Comparison of ENCODE assay signal across 15 cellular contexts in the genomic region with DNA sequence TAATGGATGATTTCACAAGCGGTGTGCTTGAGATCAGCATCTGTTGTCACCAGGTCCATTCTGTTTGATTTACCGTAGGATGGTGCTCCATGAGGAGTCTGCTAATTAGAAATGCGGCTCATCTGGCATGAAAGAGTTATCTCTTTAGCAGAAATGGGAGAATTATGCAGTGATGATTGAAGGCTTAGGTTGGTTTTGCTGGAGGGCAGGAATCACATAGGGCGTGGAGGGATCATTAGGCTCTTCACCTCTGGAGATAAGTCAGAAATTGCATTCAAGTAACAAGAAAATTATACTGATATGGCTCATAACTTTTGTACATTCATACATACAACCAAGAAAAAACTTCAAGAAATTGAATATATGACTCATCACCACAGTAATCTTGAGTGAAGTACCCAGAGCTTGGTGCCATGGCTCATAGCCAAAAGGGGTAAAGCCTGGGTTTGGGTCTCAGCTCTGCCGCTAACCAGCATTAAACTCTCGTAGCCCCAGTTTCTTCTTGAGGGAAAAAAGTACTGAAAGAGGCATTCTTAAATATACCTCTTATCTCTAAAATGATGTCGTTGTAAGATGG.
"Had no signal": no experiment of that assay in that cellular context is flagged by ENCODE, and none has a peak within 500 bp of the region (broad histone marks: within the 10 kb centered on the region; RNA-seq: fewer than 3 reads in every experiment).

No MANE protein-coding gene starts in this region.

- H3K27ac Mint-ChIP-seq: activated CD8-positive, alpha-beta memory T cell treated with anti-CD3 and anti-CD28 coated beads, Interleukin-2, amount 10 ng/mL, durations not matched to agents 7 days and 5 days; activated naive CD8-positive, alpha-beta T cell treated with anti-CD3 and anti-CD28 coated beads for 36 hours; activated T-cell treated with anti-CD3 and anti-CD28 coated beads, Interleukin-2, amount 50 U/mL, for 24 hours; T-helper 2 cell treated with Interferon-gamma antibody and Interleukin-4, amounts not matched to agents 5 μg/mL and 100 μg/mL, for 36 hours had no signal

- H3K4me3 ChIP-seq: thyroid gland had no signal

- H3K4me1 Mint-ChIP-seq: activated CD8-positive, alpha-beta memory T cell treated with anti-CD3 and anti-CD28 coated beads, Interleukin-2, amount 10 ng/mL, durations not matched to agents 7 days and 5 days; activated naive CD8-positive, alpha-beta T cell treated with anti-CD3 and anti-CD28 coated beads for 36 hours had no signal

- H3K27me3 ChIP-seq: thyroid gland had no signal

- H3K36me3 Mint-ChIP-seq: activated CD8-positive, alpha-beta memory T cell treated with anti-CD3 and anti-CD28 coated beads, Interleukin-2, amount 10 ng/mL, durations not matched to agents 7 days and 5 days had no signal

- DNase-seq: activated CD4-positive, alpha-beta T cell treated with anti-CD3 and anti-CD28 coated beads for 1 hour; activated CD4-positive, alpha-beta T cell treated with anti-CD3 and anti-CD28 coated beads, Interleukin-2, amount 50 U/mL, for 48 hours; activated CD8-positive, alpha-beta memory T cell treated with anti-CD3 and anti-CD28 coated beads, Interleukin-2, amount 10 ng/mL, durations not matched to agents 7 days and 5 days; activated effector memory CD4-positive, alpha-beta T cell treated with anti-CD3 and anti-CD28 coated beads, Interleukin-2, amount 50 U/mL, for 16 hours; activated naive CD8-positive, alpha-beta T cell treated with anti-CD3 and anti-CD28 coated beads for 36 hours; activated T-cell treated with anti-CD3 and anti-CD28 coated beads, Interleukin-2, amount 50 U/mL, for 24 hours; left ventricle myocardium superior; mesendoderm; stimulated activated CD4-positive, alpha-beta T cell treated with anti-CD3 and anti-CD28 coated beads, Interleukin-15, amount 100 ng/mL, for 24 hours; stimulated activated CD4-positive, alpha-beta T cell treated with anti-CD3 and anti-CD28 coated beads, Interleukin-4, amount 100 ng/mL, for 24 hours; thyroid gland had no signal

- H3K4me3 Mint-ChIP-seq: activated CD8-positive, alpha-beta memory T cell treated with anti-CD3 and anti-CD28 coated beads, Interleukin-2, amount 10 ng/mL, durations not matched to agents 7 days and 5 days; activated naive CD8-positive, alpha-beta T cell treated with anti-CD3 and anti-CD28 coated beads for 36 hours; activated T-cell treated with anti-CD3 and anti-CD28 coated beads, Interleukin-2, amount 50 U/mL, for 24 hours; T-helper 2 cell treated with Interferon-gamma antibody and Interleukin-4, amounts not matched to agents 5 μg/mL and 100 μg/mL, for 36 hours had no signal

- H3K4me1 ChIP-seq: parathyroid adenoma had no signal

- H3K27me3 Mint-ChIP-seq: activated CD8-positive, alpha-beta memory T cell treated with anti-CD3 and anti-CD28 coated beads, Interleukin-2, amount 10 ng/mL, durations not matched to agents 7 days and 5 days; activated naive CD8-positive, alpha-beta T cell treated with anti-CD3 and anti-CD28 coated beads for 36 hours; activated T-cell treated with anti-CD3 and anti-CD28 coated beads, Interleukin-2, amount 50 U/mL, for 24 hours had no signal

- FAIRE-seq: frontal cortex, keratinocyte had no signal

- H3K9me3 Mint-ChIP-seq: activated naive CD8-positive, alpha-beta T cell treated with anti-CD3 and anti-CD28 coated beads for 36 hours; activated T-cell treated with anti-CD3 and anti-CD28 coated beads, Interleukin-2, amount 50 U/mL, for 24 hours; T-helper 2 cell treated with Interferon-gamma antibody and Interleukin-4, amounts not matched to agents 5 μg/mL and 100 μg/mL, for 36 hours had no signal

- H3K9me3 ChIP-seq: thyroid gland had no signal

- ATAC-seq: activated CD8-positive, alpha-beta memory T cell treated with anti-CD3 and anti-CD28 coated beads, Interleukin-2, amount 10 ng/mL, durations not matched to agents 7 days and 5 days; left ventricle myocardium superior had no signal

- H3K36me3 ChIP-seq: thyroid gland had no signal

- H3K27ac ChIP-seq: parathyroid adenoma, thyroid gland had no signal
